ENCODE assay signal across 11 cellular contexts in the genomic region with DNA sequence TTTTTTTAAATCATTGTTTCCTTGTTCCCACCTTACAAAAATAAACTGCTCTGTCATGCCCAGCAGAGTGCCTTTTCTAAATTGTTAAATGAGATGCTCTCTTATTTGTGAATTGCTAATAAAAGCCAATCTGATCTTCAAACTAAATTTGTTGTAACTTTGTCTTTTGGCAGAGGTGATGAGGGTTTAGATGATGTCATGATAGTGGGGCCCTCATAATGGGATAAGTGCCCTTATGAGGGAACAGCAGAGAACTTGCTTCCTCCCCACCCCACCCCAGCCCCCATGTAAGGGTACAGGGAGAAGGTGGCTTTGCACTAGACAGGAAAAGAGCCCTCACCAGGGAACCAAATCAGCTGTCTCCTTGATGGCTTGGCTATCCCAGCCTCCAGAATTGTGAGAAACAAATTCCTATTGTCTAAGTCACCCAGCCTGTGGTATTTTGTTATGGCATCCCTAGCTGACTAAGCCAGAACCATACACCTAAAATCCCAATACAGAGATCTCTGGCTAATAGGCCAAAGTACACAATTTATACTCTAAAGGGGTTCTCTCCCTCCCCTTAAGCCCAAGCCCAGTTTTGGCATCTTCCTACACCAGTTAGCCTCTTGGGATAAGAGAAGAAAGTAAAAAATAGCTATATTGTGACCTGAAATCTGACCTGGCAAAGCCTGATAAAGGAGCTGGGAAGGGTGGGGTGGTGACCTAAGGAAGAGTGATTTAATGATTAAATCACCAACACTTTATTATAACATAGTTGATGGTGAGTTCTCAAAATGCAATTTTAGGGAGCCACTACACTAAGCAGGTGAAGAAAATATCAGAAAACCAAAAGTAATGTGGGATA. TPM values are rescaled to one million over a fixed set of nuclear protein-coding genes. Genes with fewer than 3 reads are reported as not detected.
DNase-seq lines count a peak whose midpoint lies in the region; ATAC-seq, FAIRE-seq and TF ChIP-seq lines count a peak whose summit lies in the region.
"Had no signal": no experiment of that assay in that cellular context is flagged by ENCODE, and none has a peak within 500 bp of the region (broad histone marks: within the 10 kb centered on the region; RNA-seq: fewer than 3 reads in every experiment).

No MANE protein-coding gene starts in this region.

- TF ChIP-seq POLR2A in GM12878 (IDR thresholded peaks at IDR 0.05; ENCODE audit: low read depth, low read length) = no peak
- no peak for TF ChIP-seq POLR2A in gastroesophageal sphincter (IDR thresholded peaks at IDR 0.05)

- in situ Hi-C loops in GM12878 (cut with MboI) = no loop called here

- no peak for FAIRE-seq in GM12878 (lab: Jason Lieb, UNC)

- H3K9ac ChIP-seq in GM12878 (ENCODE audit: control insufficient read depth, insufficient read depth, low read length) = no peak overlapping the region

- no peak overlapping the region for H3K4me2 ChIP-seq in GM12878 (ENCODE audit: control insufficient read depth, insufficient read depth)

- ATAC-seq in GM12878 = no peak
- ATAC-seq in gastroesophageal sphincter = no peak
- ATAC-seq in GM18861 (IDR thresholded peaks at IDR 0.05; ENCODE audit: unreplicated experiment) = no peak
- ATAC-seq: CD8-positive, alpha-beta T cell had no signal

- no peak overlapping the region for H2AFZ ChIP-seq in GM12878 (ENCODE audit: control insufficient read depth, low read depth, low read length)

- no peak for TF ChIP-seq EP300 in Ishikawa (IDR thresholded peaks at IDR 0.05; ENCODE audit: borderline replicate concordance)
- no peak for TF ChIP-seq EP300 in GM12878 (IDR thresholded peaks at IDR 0.05; ENCODE audit: borderline replicate concordance in 1 of 2, control insufficient read depth in 1 of 2, low read depth in 2 of 2, low read length in 2 of 2)
- no peak for TF ChIP-seq EP300 in gastroesophageal sphincter (IDR thresholded peaks at IDR 0.05)

- CTCF ChIA-PET in BJ (lab: Yijun Ruan, JAX) = interaction anchor here (0.7 to 1.2 kb wide), 3 partner anchors 8 to 163 kb away, joined by 3 to 4 read pairs (median 3); no protein-coding TSS in a partner anchor
- CTCF ChIA-PET in GM12878 (lab: Yijun Ruan, JAX) = interaction anchor here (0.9 to 1.9 kb wide), 5 partner anchors 8 to 432 kb away, joined by 3 to 11 read pairs (median 3); no protein-coding TSS in a partner anchor

- no peaks in the 10 kb centered on the region for H4K20me1 ChIP-seq in GM12878 (ENCODE audit: control insufficient read depth, insufficient read depth)

- TF ChIP-seq RAD21 in Ishikawa (IDR thresholded peaks at IDR 0.05; ENCODE audit: low read depth) (no peak), GM12878 (IDR thresholded peaks at IDR 0.05; ENCODE audit: insufficient read depth, low read depth, low read length) (no peak)

- no peaks in the 10 kb centered on the region for H3K79me2 ChIP-seq in GM12878 (ENCODE audit: control insufficient read depth, insufficient read depth, low read length)

- DNase-seq in BJ (ENCODE audit: low read depth) (peak; percentile 30), GM12878 (ENCODE audit: low read depth, low spot score) (no peak), kidney tubule cell (ENCODE audit: low spot score) (peak; percentile 92), NCI-H345 (lab: John Stamatoyannopoulos, UW) (no peak), DMS79 treated with DMSO at 0.1 percent for 48 hours (lab: John Stamatoyannopoulos, UW) (no peak)
- DNase-seq: CD8-positive, alpha-beta T cell; NCI-H1930 had no signal

- POLR2A ChIA-PET in BJ (lab: Charles Lee) = no interaction called here
- POLR2A ChIA-PET in GM12878 (lab: Charles Lee) = interaction anchor here (0.5 to 1.0 kb wide), 2 partner anchors 29 to 60 kb away, joined by 3 read pairs; no protein-coding TSS in a partner anchor

- H3K27ac ChIP-seq in GM12878 (ENCODE audit: control insufficient read depth, insufficient read depth) (no peak overlapping the region), gastroesophageal sphincter (no peak overlapping the region)

- no peaks in the 10 kb centered on the region for H3K36me3 ChIP-seq in BJ (ENCODE audit: control insufficient read depth, insufficient read depth, low read length)
- H3K36me3 ChIP-seq in GM12878 (ENCODE audit: control insufficient read depth in 2 of 2, insufficient read depth in 2 of 2, low read length in 1 of 2) = no peaks in the 10 kb centered on the region
- H3K36me3 ChIP-seq in gastroesophageal sphincter = no peaks in the 10 kb centered on the region
- H3K36me3 ChIP-seq: suprapubic skin had no signal

- no peak for TF ChIP-seq CTCF in BJ (IDR thresholded peaks at IDR 0.05; ENCODE audit: insufficient read depth, low read depth, low read length)
- no peak for TF ChIP-seq CTCF in GM12878 (IDR thresholded peaks at IDR 0.05 in 2 of 3, conservative IDR thresholded peaks at IDR 0.05 in 1 of 3; ENCODE audit: control insufficient read depth in 2 of 3, extremely low read depth in 1 of 3, insufficient read depth in 1 of 3, low read depth in 3 of 3, low read length in 3 of 3)
- no peak for TF ChIP-seq CTCF in gastroesophageal sphincter (IDR thresholded peaks at IDR 0.05)

- intact Hi-C loops in GM12878 (cut with micrococcal nuclease; ENCODE audit: unreplicated experiment) = no loop called here

- no TSS peak for BruUV-seq in GM12878 (replicated peaks; lab: Mats Ljungman, UMichigan)

- H3K4me3 ChIP-seq in BJ (ENCODE audit: low read depth, low read length) = no peak overlapping the region
- H3K4me3 ChIP-seq in GM12878 = no peak overlapping the region
- no peak overlapping the region for H3K4me3 ChIP-seq in gastroesophageal sphincter
- H3K4me3 ChIP-seq: suprapubic skin had no signal

- RAD21 ChIA-PET in GM12878 (lab: Charles Lee; ENCODE audit: unreplicated experiment) = interaction anchor here (0.8 to 1.5 kb wide), 4 partner anchors 24 to 92 kb away, joined by 3 to 4 read pairs (median 4); a partner anchor contains a TSS

- H3K9me3 ChIP-seq in GM12878 (replicated peaks; ENCODE audit: control insufficient read depth, insufficient read depth, low read length) = no peaks in the 10 kb centered on the region; the same call in 2 of the 3 replicates
- H3K9me3 ChIP-seq in gastroesophageal sphincter = no peaks in the 10 kb centered on the region
- H3K9me3 ChIP-seq: suprapubic skin had no signal

- SMC1A ChIA-PET in GM12878 (lab: Charles Lee; ENCODE audit: uncharacterized antibody, unreplicated experiment) = interaction anchor here (1.2 to 1.7 kb wide), 4 partner anchors 12 to 39 kb away, joined by 3 to 11 read pairs (median 3); no protein-coding TSS in a partner anchor

- H3K4me1 ChIP-seq in GM12878 (ENCODE audit: control insufficient read depth, insufficient read depth, low read length) (peaks cover 22% of the 10 kb centered on the region), gastroesophageal sphincter (peaks cover 0 to 13% (median 0%) of the 10 kb centered on the region in 3 donors)

- H3K27me3 ChIP-seq in BJ (ENCODE audit: control insufficient read depth, insufficient read depth, low read length) (no peaks in the 10 kb centered on the region), GM12878 (replicated peaks in 1 of 2; ENCODE audit: control insufficient read depth in 2 of 2, insufficient read depth in 2 of 2, low read length in 1 of 2) (no peaks in the 10 kb centered on the region), gastroesophageal sphincter (no peaks in the 10 kb centered on the region)
- H3K27me3 ChIP-seq: suprapubic skin had no signal

TF ChIP-seq in Ishikawa, 13 proteins besides CTCF, POLR2A, EP300 and RAD21:
- TF ChIP-seq FOXM1 (IDR thresholded peaks at IDR 0.05; ENCODE audit: borderline replicate concordance, low read depth) (no peak), TEAD4 (IDR thresholded peaks at IDR 0.05) (peak; percentile 15; the same call in 1 of the 2 replicates), CREB1 (IDR thresholded peaks at IDR 0.05; ENCODE audit: low read depth) (no peak)

TF ChIP-seq in GM12878, 131 proteins besides CTCF, POLR2A, EP300 and RAD21:
- TF ChIP-seq BRCA1 (IDR thresholded peaks at IDR 0.05; ENCODE audit: low read depth, low read length) = no peak
- TF ChIP-seq ATF7 (IDR thresholded peaks at IDR 0.05; ENCODE audit: low read depth) = peak; percentile 32; the same call in 1 of the 2 replicates

RNA-seq across cellular contexts. Expression of a gene that starts 40.3 kb away (rescaled TPM):
- 31.8 and 74.9 TPM in 2 replicates for polyA plus RNA-seq in BJ (2011; rRNA removed)
- polyA minus RNA-seq in BJ (2011; rRNA and poly(A)+ RNA removed) = 7.3 and 21.1 TPM in 2 replicates
- total RNA-seq in GM12878 (2013; cell fraction: nucleolus; rRNA removed) = 156 and 159 TPM in 2 replicates
- 38.3 and 40.4 TPM in 2 replicates for total RNA-seq in GM12878 (2014; rRNA removed)
- total RNA-seq in GM12878 (2014; rRNA removed; fragmentation: Illumina TruSeq; extraction: Trizol) = 64.5 and 69.7 TPM in 2 replicates
- 267 and 271 TPM in 2 replicates for total RNA-seq in GM12878 (2021)
- polyA plus RNA-seq in GM12878 (2011; ENCODE audit: low read depth) = 136 TPM
- polyA plus RNA-seq in GM12878 (2011; rRNA removed) = 191 and 282 TPM in 2 replicates
- polyA plus RNA-seq in GM12878 (2011; cell fraction: cytosol; rRNA removed) = 65.8 TPM in 2 replicates
- polyA plus RNA-seq in GM12878 (2011; cell fraction: nucleus; rRNA removed) = 99.4 and 152 TPM in 2 replicates
- polyA plus RNA-seq in GM12878 (2012) = 279 and 381 TPM in 2 replicates
- polyA plus RNA-seq in GM12878 (2014; fragmentation: Illumina TruSeq; extraction: Trizol) = 343 and 435 TPM in 2 replicates
- polyA plus RNA-seq in GM12878 (2014; fragmentation: Nextera tagmentation; extraction: Ambion mirVana) = 100 to 1,000 TPM; 221 to 285 TPM
- polyA plus RNA-seq in GM12878 (2014; rRNA removed) = 293 and 302 TPM in 2 replicates
- polyA plus RNA-seq in GM12878 (2016; fragmentation: Nextera tagmentation; extraction: Ambion mirVana) = 100 to 1,000 TPM; 135 to 141 TPM
- polyA minus RNA-seq in GM12878 (2011; rRNA and poly(A)+ RNA removed) = 25.9 and 39.1 TPM in 2 replicates
- 29.8 and 31.5 TPM in 2 replicates for polyA minus RNA-seq in GM12878 (2011; cell fraction: cytosol; rRNA and poly(A)+ RNA removed)
- polyA minus RNA-seq in GM12878 (2011; cell fraction: nucleus; rRNA and poly(A)+ RNA removed) = 37.6 and 51.6 TPM in 2 replicates
- total RNA-seq in gastroesophageal sphincter = 10 to 100 TPM; 58.4 to 87.8 (median 73.1) TPM

Comparison
In these comparisons a context has a peak if more than half of its experiments do, and no peak if none do; other contexts are left out.
1. DNase-seq: peak in BJ (single experiment) and kidney tubule cell (single experiment); none in GM12878 (single experiment), NCI-H345 (single experiment) and DMS79 treated with DMSO at 0.1 percent for 48 hours (single experiment).